ENCODE assay signal across 1 cellular context in the genomic region with DNA sequence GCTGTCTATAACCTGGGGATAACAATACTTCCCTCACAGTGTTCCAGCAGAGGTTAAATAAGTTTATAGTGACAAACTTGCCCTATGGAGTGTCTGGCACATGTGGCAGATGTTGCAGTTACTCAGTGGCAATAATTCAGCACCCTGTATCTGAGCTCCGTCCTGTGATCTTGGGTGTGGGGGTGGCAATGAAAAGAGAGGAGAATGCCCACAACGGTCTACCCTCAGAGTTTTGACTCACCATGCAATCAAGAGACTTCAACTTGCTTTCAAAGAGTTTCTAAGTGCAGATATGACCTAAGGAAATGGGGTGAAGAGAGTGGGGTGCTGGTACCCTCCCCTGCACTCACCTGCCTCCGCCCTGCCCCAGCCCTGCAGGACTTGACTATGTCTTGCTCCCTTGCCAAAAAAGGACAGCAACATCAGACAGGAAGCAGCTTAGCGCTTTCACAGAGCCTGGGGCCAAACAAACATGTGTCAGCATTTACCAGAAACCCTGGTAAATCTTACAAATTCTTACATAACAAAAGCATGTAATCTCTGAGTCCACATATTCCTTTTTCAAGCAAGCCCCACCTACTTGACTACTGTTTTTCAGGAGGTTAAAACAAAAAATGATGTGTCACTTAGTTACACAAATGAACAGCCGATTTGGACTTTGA.
A peak's percentile ranks its signal among the peaks of the same experiment; 100 is the strongest.
TF ChIP-seq lines count a peak whose summit lies in the region.

No MANE protein-coding gene starts in this region.

TF ChIP-seq in SK-N-SH, 30 proteins besides CTCF, POLR2A, EP300 and RAD21 (continued from another document):
- TF ChIP-seq, protein P1, sequence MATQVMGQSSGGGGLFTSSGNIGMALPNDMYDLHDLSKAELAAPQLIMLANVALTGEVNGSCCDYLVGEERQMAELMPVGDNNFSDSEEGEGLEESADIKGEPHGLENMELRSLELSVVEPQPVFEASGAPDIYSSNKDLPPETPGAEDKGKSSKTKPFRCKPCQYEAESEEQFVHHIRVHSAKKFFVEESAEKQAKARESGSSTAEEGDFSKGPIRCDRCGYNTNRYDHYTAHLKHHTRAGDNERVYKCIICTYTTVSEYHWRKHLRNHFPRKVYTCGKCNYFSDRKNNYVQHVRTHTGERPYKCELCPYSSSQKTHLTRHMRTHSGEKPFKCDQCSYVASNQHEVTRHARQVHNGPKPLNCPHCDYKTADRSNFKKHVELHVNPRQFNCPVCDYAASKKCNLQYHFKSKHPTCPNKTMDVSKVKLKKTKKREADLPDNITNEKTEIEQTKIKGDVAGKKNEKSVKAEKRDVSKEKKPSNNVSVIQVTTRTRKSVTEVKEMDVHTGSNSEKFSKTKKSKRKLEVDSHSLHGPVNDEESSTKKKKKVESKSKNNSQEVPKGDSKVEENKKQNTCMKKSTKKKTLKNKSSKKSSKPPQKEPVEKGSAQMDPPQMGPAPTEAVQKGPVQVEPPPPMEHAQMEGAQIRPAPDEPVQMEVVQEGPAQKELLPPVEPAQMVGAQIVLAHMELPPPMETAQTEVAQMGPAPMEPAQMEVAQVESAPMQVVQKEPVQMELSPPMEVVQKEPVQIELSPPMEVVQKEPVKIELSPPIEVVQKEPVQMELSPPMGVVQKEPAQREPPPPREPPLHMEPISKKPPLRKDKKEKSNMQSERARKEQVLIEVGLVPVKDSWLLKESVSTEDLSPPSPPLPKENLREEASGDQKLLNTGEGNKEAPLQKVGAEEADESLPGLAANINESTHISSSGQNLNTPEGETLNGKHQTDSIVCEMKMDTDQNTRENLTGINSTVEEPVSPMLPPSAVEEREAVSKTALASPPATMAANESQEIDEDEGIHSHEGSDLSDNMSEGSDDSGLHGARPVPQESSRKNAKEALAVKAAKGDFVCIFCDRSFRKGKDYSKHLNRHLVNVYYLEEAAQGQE (IDR thresholded peaks at IDR 0.05; ENCODE audit: low read depth, low read length): peak; percentile 82
